1 cellular context compared by ENCODE assay signal in the genomic region with DNA sequence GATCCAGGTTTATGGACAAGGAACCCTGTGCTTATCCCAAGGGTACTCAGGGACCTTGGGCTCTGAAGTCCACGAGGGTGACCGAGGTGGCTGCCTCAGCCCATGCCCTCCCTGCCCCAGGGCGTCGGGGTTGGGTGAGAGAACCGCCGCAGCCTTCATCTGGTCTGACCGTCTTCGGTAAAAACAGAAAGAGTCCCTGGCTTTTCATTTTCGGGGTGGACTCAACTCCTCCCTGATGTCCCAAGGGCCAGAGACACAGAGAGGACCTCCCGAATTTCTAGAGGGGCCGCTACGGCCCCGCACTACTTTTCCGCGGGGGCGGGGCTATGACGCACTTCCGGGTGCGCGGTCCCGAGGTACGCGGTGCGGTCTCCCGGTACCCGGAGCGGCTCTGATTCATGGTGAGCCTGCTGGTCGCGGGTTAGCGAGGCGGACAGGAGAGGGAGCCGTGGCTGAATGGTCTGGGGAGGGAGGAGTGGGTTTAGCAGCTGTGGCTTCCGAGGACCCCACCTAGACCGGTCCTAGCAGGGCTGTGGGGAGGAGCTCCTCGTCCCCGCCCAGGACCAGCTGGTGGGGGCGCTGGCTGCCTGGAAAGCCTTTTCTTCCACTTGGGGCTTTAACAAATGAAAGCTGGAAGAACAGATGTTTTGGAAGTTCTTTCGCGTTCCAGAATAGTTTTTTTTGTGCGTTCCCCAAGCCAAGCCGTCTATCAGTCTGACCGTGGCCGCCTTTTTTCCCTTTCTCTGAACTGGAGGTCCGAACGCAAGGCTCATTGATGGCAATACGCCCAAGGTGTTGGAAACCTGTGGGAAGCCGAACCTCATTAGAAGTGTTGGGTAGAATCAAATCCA.
TF ChIP-seq lines count a peak whose summit lies in the region.

A gene (plus strand): TSS at position 334 of the 851 bp plus-strand sequence. CDS start 7,233 bp downstream, outside the sequence.

TF ChIP-seq in K562, 482 proteins besides CTCF, POLR2A, EP300 and RAD21 (continued from another document and continues in another):
- TF ChIP-seq, protein P1, sequence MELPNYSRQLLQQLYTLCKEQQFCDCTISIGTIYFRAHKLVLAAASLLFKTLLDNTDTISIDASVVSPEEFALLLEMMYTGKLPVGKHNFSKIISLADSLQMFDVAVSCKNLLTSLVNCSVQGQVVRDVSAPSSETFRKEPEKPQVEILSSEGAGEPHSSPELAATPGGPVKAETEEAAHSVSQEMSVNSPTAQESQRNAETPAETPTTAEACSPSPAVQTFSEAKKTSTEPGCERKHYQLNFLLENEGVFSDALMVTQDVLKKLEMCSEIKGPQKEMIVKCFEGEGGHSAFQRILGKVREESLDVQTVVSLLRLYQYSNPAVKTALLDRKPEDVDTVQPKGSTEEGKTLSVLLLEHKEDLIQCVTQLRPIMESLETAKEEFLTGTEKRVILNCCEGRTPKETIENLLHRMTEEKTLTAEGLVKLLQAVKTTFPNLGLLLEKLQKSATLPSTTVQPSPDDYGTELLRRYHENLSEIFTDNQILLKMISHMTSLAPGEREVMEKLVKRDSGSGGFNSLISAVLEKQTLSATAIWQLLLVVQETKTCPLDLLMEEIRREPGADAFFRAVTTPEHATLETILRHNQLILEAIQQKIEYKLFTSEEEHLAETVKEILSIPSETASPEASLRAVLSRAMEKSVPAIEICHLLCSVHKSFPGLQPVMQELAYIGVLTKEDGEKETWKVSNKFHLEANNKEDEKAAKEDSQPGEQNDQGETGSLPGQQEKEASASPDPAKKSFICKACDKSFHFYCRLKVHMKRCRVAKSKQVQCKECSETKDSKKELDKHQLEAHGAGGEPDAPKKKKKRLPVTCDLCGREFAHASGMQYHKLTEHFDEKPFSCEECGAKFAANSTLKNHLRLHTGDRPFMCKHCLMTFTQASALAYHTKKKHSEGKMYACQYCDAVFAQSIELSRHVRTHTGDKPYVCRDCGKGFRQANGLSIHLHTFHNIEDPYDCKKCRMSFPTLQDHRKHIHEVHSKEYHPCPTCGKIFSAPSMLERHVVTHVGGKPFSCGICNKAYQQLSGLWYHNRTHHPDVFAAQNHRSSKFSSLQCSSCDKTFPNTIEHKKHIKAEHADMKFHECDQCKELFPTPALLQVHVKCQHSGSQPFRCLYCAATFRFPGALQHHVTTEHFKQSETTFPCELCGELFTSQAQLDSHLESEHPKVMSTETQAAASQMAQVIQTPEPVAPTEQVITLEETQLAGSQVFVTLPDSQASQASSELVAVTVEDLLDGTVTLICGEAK (IDR thresholded peaks at IDR 0.05), result peak; percentile 93
- TF ChIP-seq, protein P1 (CRISPR knock-in tag; IDR thresholded peaks at IDR 0.05), result no peak
- TF ChIP-seq NCOA4 (IDR thresholded peaks at IDR 0.05; ENCODE audit: partially characterized antibody) (no peak), EGR1 (conservative IDR thresholded peaks at IDR 0.05) (peak; percentile 86), NRF1 (conservative IDR thresholded peaks at IDR 0.05 in 1 of 2, IDR thresholded peaks at IDR 0.05 in 1 of 2) (peak; percentile 67 to 74), JUN (IDR thresholded peaks at IDR 0.05; ENCODE audit: borderline replicate concordance, low read depth, low read length) (no peak), JUN (CRISPR knock-in tag; IDR thresholded peaks at IDR 0.05; ENCODE audit: borderline replicate concordance) (no peak), GABPB2 (CRISPR knock-in tag; conservative IDR thresholded peaks at IDR 0.05) (no peak), GATA2 (CRISPR knock-in tag; IDR thresholded peaks at IDR 0.05) (no peak), ATF7 (IDR thresholded peaks at IDR 0.05) (peak; percentile 85), GTF2F1 (IDR thresholded peaks at IDR 0.05; ENCODE audit: low read depth, low read length) (no peak), MAZ (CRISPR knock-in tag; conservative IDR thresholded peaks at IDR 0.05 in 1 of 2, IDR thresholded peaks at IDR 0.05 in 1 of 2) (peak; percentile 90 to 95), SRSF3 (IDR thresholded peaks at IDR 0.05; ENCODE audit: insufficient read depth, low read length) (no peak), RB1 (IDR thresholded peaks at IDR 0.05; ENCODE audit: low read depth) (peak; percentile 78; the same call in 1 of the 2 replicates), ZKSCAN1 (IDR thresholded peaks at IDR 0.05; ENCODE audit: low read depth, low read length) (no peak), TEAD1 (CRISPR knock-in tag; IDR thresholded peaks at IDR 0.05) (no peak)
- TF ChIP-seq, protein P2, sequence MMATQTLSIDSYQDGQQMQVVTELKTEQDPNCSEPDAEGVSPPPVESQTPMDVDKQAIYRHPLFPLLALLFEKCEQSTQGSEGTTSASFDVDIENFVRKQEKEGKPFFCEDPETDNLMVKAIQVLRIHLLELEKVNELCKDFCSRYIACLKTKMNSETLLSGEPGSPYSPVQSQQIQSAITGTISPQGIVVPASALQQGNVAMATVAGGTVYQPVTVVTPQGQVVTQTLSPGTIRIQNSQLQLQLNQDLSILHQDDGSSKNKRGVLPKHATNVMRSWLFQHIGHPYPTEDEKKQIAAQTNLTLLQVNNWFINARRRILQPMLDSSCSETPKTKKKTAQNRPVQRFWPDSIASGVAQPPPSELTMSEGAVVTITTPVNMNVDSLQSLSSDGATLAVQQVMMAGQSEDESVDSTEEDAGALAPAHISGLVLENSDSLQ (IDR thresholded peaks at IDR 0.05), result no peak
- TF ChIP-seq, protein P3, sequence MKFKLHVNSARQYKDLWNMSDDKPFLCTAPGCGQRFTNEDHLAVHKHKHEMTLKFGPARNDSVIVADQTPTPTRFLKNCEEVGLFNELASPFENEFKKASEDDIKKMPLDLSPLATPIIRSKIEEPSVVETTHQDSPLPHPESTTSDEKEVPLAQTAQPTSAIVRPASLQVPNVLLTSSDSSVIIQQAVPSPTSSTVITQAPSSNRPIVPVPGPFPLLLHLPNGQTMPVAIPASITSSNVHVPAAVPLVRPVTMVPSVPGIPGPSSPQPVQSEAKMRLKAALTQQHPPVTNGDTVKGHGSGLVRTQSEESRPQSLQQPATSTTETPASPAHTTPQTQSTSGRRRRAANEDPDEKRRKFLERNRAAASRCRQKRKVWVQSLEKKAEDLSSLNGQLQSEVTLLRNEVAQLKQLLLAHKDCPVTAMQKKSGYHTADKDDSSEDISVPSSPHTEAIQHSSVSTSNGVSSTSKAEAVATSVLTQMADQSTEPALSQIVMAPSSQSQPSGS (CRISPR knock-in tag; IDR thresholded peaks at IDR 0.05), result no peak
- TF ChIP-seq, protein P4, sequence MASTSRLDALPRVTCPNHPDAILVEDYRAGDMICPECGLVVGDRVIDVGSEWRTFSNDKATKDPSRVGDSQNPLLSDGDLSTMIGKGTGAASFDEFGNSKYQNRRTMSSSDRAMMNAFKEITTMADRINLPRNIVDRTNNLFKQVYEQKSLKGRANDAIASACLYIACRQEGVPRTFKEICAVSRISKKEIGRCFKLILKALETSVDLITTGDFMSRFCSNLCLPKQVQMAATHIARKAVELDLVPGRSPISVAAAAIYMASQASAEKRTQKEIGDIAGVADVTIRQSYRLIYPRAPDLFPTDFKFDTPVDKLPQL (IDR thresholded peaks at IDR 0.05; ENCODE audit: extremely low read depth, insufficient read length), result no peak
- TF ChIP-seq, protein P5, sequence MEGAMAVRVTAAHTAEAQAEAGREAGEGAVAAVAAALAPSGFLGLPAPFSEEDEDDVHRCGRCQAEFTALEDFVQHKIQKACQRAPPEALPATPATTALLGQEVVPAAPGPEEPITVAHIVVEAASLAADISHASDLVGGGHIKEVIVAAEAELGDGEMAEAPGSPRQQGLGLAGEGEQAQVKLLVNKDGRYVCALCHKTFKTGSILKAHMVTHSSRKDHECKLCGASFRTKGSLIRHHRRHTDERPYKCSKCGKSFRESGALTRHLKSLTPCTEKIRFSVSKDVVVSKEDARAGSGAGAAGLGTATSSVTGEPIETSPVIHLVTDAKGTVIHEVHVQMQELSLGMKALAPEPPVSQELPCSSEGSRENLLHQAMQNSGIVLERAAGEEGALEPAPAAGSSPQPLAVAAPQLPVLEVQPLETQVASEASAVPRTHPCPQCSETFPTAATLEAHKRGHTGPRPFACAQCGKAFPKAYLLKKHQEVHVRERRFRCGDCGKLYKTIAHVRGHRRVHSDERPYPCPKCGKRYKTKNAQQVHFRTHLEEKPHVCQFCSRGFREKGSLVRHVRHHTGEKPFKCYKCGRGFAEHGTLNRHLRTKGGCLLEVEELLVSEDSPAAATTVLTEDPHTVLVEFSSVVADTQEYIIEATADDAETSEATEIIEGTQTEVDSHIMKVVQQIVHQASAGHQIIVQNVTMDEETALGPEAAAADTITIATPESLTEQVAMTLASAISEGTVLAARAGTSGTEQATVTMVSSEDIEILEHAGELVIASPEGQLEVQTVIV (CRISPR knock-in tag; IDR thresholded peaks at IDR 0.05; ENCODE audit: borderline replicate concordance), result no peak
- TF ChIP-seq, protein P6, sequence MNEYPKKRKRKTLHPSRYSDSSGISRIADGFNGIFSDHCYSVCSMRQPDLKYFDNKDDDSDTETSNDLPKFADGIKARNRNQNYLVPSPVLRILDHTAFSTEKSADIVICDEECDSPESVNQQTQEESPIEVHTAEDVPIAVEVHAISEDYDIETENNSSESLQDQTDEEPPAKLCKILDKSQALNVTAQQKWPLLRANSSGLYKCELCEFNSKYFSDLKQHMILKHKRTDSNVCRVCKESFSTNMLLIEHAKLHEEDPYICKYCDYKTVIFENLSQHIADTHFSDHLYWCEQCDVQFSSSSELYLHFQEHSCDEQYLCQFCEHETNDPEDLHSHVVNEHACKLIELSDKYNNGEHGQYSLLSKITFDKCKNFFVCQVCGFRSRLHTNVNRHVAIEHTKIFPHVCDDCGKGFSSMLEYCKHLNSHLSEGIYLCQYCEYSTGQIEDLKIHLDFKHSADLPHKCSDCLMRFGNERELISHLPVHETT (CRISPR knock-in tag; conservative IDR thresholded peaks at IDR 0.05 in 1 of 2, IDR thresholded peaks at IDR 0.05 in 1 of 2), result peak in 1 of 2 experiments; percentile 95; a peak in 2 of 4 replicates
- TF ChIP-seq, protein P7, sequence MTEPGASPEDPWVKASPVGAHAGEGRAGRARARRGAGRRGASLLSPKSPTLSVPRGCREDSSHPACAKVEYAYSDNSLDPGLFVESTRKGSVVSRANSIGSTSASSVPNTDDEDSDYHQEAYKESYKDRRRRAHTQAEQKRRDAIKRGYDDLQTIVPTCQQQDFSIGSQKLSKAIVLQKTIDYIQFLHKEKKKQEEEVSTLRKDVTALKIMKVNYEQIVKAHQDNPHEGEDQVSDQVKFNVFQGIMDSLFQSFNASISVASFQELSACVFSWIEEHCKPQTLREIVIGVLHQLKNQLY (CRISPR knock-in tag; conservative IDR thresholded peaks at IDR 0.05), result no peak
- TF ChIP-seq, protein P8, sequence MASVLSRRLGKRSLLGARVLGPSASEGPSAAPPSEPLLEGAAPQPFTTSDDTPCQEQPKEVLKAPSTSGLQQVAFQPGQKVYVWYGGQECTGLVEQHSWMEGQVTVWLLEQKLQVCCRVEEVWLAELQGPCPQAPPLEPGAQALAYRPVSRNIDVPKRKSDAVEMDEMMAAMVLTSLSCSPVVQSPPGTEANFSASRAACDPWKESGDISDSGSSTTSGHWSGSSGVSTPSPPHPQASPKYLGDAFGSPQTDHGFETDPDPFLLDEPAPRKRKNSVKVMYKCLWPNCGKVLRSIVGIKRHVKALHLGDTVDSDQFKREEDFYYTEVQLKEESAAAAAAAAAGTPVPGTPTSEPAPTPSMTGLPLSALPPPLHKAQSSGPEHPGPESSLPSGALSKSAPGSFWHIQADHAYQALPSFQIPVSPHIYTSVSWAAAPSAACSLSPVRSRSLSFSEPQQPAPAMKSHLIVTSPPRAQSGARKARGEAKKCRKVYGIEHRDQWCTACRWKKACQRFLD (CRISPR knock-in tag; IDR thresholded peaks at IDR 0.05), result 0 out of 2 replicates have a peak, but pooled peaks have one; percentile 62
- TF ChIP-seq, protein P9, sequence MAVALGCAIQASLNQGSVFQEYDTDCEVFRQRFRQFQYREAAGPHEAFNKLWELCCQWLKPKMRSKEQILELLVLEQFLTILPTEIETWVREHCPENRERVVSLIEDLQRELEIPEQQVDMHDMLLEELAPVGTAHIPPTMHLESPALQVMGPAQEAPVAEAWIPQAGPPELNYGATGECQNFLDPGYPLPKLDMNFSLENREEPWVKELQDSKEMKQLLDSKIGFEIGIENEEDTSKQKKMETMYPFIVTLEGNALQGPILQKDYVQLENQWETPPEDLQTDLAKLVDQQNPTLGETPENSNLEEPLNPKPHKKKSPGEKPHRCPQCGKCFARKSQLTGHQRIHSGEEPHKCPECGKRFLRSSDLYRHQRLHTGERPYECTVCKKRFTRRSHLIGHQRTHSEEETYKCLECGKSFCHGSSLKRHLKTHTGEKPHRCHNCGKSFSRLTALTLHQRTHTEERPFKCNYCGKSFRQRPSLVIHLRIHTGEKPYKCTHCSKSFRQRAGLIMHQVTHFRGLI (CRISPR knock-in tag; IDR thresholded peaks at IDR 0.05), result no peak; the same call in 1 of the 2 replicates
